ENCODE assay signal across 8 cellular contexts in the genomic region with DNA sequence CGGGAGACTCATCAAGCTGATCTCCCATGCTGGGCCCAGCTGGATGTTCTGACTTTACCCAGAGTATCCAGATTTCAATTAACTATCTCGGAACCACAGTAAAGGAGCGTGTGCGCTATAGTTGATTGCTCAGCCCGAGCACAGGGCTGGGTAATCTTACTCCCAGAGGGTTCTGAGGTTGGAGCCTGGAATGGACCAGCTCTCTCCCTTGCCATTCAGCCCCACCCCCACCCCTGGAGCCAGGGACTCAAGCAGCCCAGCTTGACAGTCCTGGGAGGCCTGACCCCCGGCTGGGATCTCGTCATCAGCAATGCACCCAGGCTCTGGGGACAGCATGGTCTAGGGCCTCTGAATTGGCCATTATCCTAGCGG. TPM values are rescaled to one million over a fixed set of nuclear protein-coding genes. Genes with fewer than 3 reads are reported as not detected.
DNase-seq lines count a peak whose midpoint lies in the region; ATAC-seq, FAIRE-seq and TF ChIP-seq lines count a peak whose summit lies in the region.

No MANE protein-coding gene starts in this region.

- TF ChIP-seq CTCF in A549 (IDR thresholded peaks at IDR 0.05) = no peak
- no peak for TF ChIP-seq CTCF in PC-3 (conservative IDR thresholded peaks at IDR 0.05; ENCODE audit: low read depth, low read length)
- TF ChIP-seq CTCF in esophagus squamous epithelium (IDR thresholded peaks at IDR 0.05) = no peak
- TF ChIP-seq CTCF in neutrophil (IDR thresholded peaks at IDR 0.05) = no peak

- no peaks in the 10 kb centered on the region for H3K79me2 ChIP-seq in PC-3 (ENCODE audit: low read length)

- ATAC-seq in A549 (peak in 1 of 2 experiments; percentile 26; a peak in 4 of 6 replicates), PC-3 (no peak), HG03469 (IDR thresholded peaks at IDR 0.05; ENCODE audit: unreplicated experiment) (no peak), GM18520 (IDR thresholded peaks at IDR 0.05; ENCODE audit: unreplicated experiment) (no peak)

- 85% methylated on average over 6 of the region's 8 CpGs for WGBS in A549 (ENCODE audit: missing lambda C conversion rate)
- 81 to 84% methylated on average over 5 to 6 of the region's 8 CpGs for WGBS in esophagus squamous epithelium, 2 donors

- H3K27ac ChIP-seq in A549 (peak overlapping the region; percentile 88 to 89), PC-3 (ENCODE audit: low read length) (peak overlapping the region; percentile 86), esophagus squamous epithelium (peak overlapping the region; percentile 59 to 92 (median 72)), neutrophil (peak overlapping the region; percentile 92)

- H3K9me3 ChIP-seq in A549 = no peaks in the 10 kb centered on the region
- no peaks in the 10 kb centered on the region for H3K9me3 ChIP-seq in PC-3 (ENCODE audit: low read length)
- no peaks in the 10 kb centered on the region for H3K9me3 ChIP-seq in esophagus squamous epithelium
- H3K9me3 ChIP-seq in neutrophil = no peaks in the 10 kb centered on the region

- H3K4me1 ChIP-seq in A549 (peaks cover 61% of the 10 kb centered on the region), PC-3 (ENCODE audit: insufficient read depth, low read length) (peaks cover 33% of the 10 kb centered on the region), esophagus squamous epithelium (peaks cover 22 to 31% (median 25%) of the 10 kb centered on the region in 3 donors), neutrophil (ENCODE audit: control insufficient read depth in 1 of 2, insufficient read depth in 1 of 2, low read depth in 1 of 2, low read length in 1 of 2) (peaks cover 89 to 96% of the 10 kb centered on the region in 2 experiments)

- H3F3A ChIP-seq in PC-3 (ENCODE audit: low read length, unreplicated experiment) = no peaks in the 10 kb centered on the region

- no TSS peak for BruUV-seq in PC-3 (replicated peaks; lab: Mats Ljungman, UMichigan)

- no peak for TF ChIP-seq POLR2A in A549 (IDR thresholded peaks at IDR 0.05; ENCODE audit: low read length)
- no peak for TF ChIP-seq POLR2A in esophagus squamous epithelium (IDR thresholded peaks at IDR 0.05)

- CTCF ChIA-PET in A549 (lab: Yijun Ruan, JAX) = interaction anchor here (0.9 to 26.1 kb wide), 20 partner anchors 9 to 645 kb away, joined by 3 to 1179 read pairs (median 4); a partner anchor contains a TSS
- CTCF ChIA-PET in PC-3 (lab: Charles Lee) = interaction anchor here (0.6 to 1.2 kb wide), 3 partner anchors 14 to 39 kb away, joined by 3 to 6 read pairs (median 5); no protein-coding TSS in a partner anchor

- no peaks in the 10 kb centered on the region for H3K27me3 ChIP-seq in PC-3 (ENCODE audit: low read length)
- H3K27me3 ChIP-seq in esophagus squamous epithelium = peaks cover 0 to 5% (median 0%) of the 10 kb centered on the region in 4 donors
- no peaks in the 10 kb centered on the region for H3K27me3 ChIP-seq in neutrophil

- FAIRE-seq in A549 (lab: Jason Lieb, UNC) = no peak

- 0 out of 3 replicates have a peak overlapping the region, but pooled peaks have one; percentile 11 for H3K4me3 ChIP-seq in A549
- peak overlapping the region; percentile 31; the same call in 1 of the 2 replicates for H3K4me3 ChIP-seq in PC-3 (ENCODE audit: low read length)
- H3K4me3 ChIP-seq in esophagus squamous epithelium = peak overlapping the region in 2 of 4 donors; percentile 9 to 40
- H3K4me3 ChIP-seq in neutrophil (ENCODE audit: low read depth in 1 of 2, low read length in 1 of 2) = peak overlapping the region; percentile 51 to 59

- H4K20me1 ChIP-seq in PC-3 (ENCODE audit: low read length) = no peaks in the 10 kb centered on the region

- DNase-seq in A549 (ENCODE audit: low read depth in 1 of 2, low spot score in 1 of 2) = no peak
- DNase-seq in PC-3 = no peak
- no peak for DNase-seq in esophagus squamous epithelium (lab: John Stamatoyannopoulos, UW)
- DNase-seq in posterior vena cava (ENCODE audit: low spot score) = no peak
- DNase-seq in NCI-H2171 treated with DMSO at 0.1 percent for 48 hours (lab: John Stamatoyannopoulos, UW) = no peak

- no peak overlapping the region for H2AFZ ChIP-seq in PC-3 (ENCODE audit: low read length)

- intact Hi-C loops in PC-3 (cut with micrococcal nuclease) = no loop called here
- intact Hi-C loops in esophagus squamous epithelium (cut with DNase I) = no loop called here
- intact Hi-C loops in posterior vena cava (cut with DNase I) = loop anchor here in 1 of 2 donors (5.0 kb wide), 1 partner anchor 1206 kb away; no protein-coding TSS in a partner anchor

- TF ChIP-seq EP300 in A549 (IDR thresholded peaks at IDR 0.05) = no peak

- H3K4me2 ChIP-seq in A549 = peak overlapping the region; percentile 73
- H3K4me2 ChIP-seq in PC-3 (ENCODE audit: low read length) = peak overlapping the region; percentile 64

- POLR2A ChIA-PET in A549 (lab: Yijun Ruan, JAX) (interaction anchor here (0.6 to 3.5 kb wide), 13 partner anchors 9 to 39 kb away, joined by 3 to 27 read pairs (median 5); a partner anchor contains a TSS), PC-3 (lab: Charles Lee; ENCODE audit: unreplicated experiment) (interaction anchor here (0.5 kb wide), 1 partner anchor 22 kb away, joined by 3 read pairs; no protein-coding TSS in a partner anchor)

- H3K9me2 ChIP-seq in PC-3 (replicated peaks; ENCODE audit: low read length) = no peaks in the 10 kb centered on the region

- TF ChIP-seq RAD21 in A549 (conservative IDR thresholded peaks at IDR 0.05 in 1 of 2, IDR thresholded peaks at IDR 0.05 in 1 of 2) = no peak

- H3K36me3 ChIP-seq in PC-3 (ENCODE audit: low read depth, low read length) = no peaks in the 10 kb centered on the region
- H3K36me3 ChIP-seq in esophagus squamous epithelium = no peaks in the 10 kb centered on the region
- peaks cover 6% of the 10 kb centered on the region for H3K36me3 ChIP-seq in neutrophil

- H3K9ac ChIP-seq in PC-3 (ENCODE audit: low read length) = peak overlapping the region; percentile 72

TF ChIP-seq in A549, 52 proteins besides CTCF, POLR2A, EP300 and RAD21:
- peak; percentile 39; the same call in 1 of the 2 replicates for TF ChIP-seq EHF (CRISPR knock-in tag; IDR thresholded peaks at IDR 0.05)
- 0 out of 2 replicates have a peak, but pooled peaks have one; percentile 23 for TF ChIP-seq HOXB5 (CRISPR knock-in tag; IDR thresholded peaks at IDR 0.05)
- TF ChIP-seq HEYL (CRISPR knock-in tag; IDR thresholded peaks at IDR 0.05) = no peak
- no peak for TF ChIP-seq CHD2 (IDR thresholded peaks at IDR 0.05; ENCODE audit: low read length, partially characterized antibody)
- TF ChIP-seq MAFK (IDR thresholded peaks at IDR 0.05; ENCODE audit: partially characterized antibody) = no peak
- no peak for TF ChIP-seq EHMT2 (IDR thresholded peaks at IDR 0.05; ENCODE audit: low read depth)
- 0 out of 2 replicates have a peak, but pooled peaks have one; percentile 43 for TF ChIP-seq HOXB13 (CRISPR knock-in tag; IDR thresholded peaks at IDR 0.05; ENCODE audit: low read depth)
- no peak for TF ChIP-seq CEBPB (IDR thresholded peaks at IDR 0.05)

RNA-seq across cellular contexts. Expression of a gene that starts 23.7 kb away (rescaled TPM):
- polyA plus RNA-seq in A549 (2011; rRNA removed) (19.1 and 22.1 TPM in 2 replicates), A549 (2017; fragmentation: RNase III; extraction: RNeasy Plus Mini Kit Qiagen cat#74134 plus additional on column Dnase treatment) (48.1 to 58.8 TPM (median 53.7 TPM) in 3 replicates)
- polyA plus RNA-seq in A549 (2012; cell fraction: cytosol; rRNA removed) = 30.0 and 40.9 TPM in 2 replicates
- polyA plus RNA-seq in A549 (2012; cell fraction: nucleus; rRNA removed) = 14.0 and 16.6 TPM in 2 replicates
- 19.5 and 23.8 TPM in 2 replicates for polyA minus RNA-seq in A549 (2011; rRNA and poly(A)+ RNA removed)
- total RNA-seq in PC-3 (2014; rRNA removed) (21.0 and 26.8 TPM in 2 replicates), esophagus squamous epithelium (10 to 100 TPM in 3 of 4 donors, 1 to 10 TPM in 1; 5.6 to 31.2 (median 14.9) TPM), posterior vena cava (10 to 100 TPM in 1 of 2 donors, 1 to 10 TPM in 1; 7.9 to 15.9 TPM)

RNA-seq across cellular contexts. Expression of a gene that starts 26.4 kb away (rescaled TPM):
- polyA plus RNA-seq in A549 (2011; rRNA removed) (32.4 and 38.0 TPM in 2 replicates), A549 (2017; fragmentation: RNase III; extraction: RNeasy Plus Mini Kit Qiagen cat#74134 plus additional on column Dnase treatment) (23.3 to 26.9 TPM (median 24.9 TPM) in 3 replicates)
- polyA plus RNA-seq in A549 (2012; cell fraction: cytosol; rRNA removed) = 14.0 and 19.1 TPM in 2 replicates
- polyA plus RNA-seq in A549 (2012; cell fraction: nucleus; rRNA removed) = 22.8 and 23.4 TPM in 2 replicates
- 17.9 and 21.1 TPM in 2 replicates for polyA minus RNA-seq in A549 (2011; rRNA and poly(A)+ RNA removed)
- total RNA-seq in PC-3 (2014; rRNA removed) (11.0 and 12.8 TPM in 2 replicates), esophagus squamous epithelium (10 to 100 TPM; 16.1 to 17.3 (median 17.0) TPM), posterior vena cava (10 to 100 TPM; 16.9 to 17.5 TPM)

RNA-seq across cellular contexts. Expression of a gene that starts 47.4 kb away (rescaled TPM):
- polyA plus RNA-seq in A549 (2011; rRNA removed) = 74.9 and 77.3 TPM in 2 replicates
- 52.8 and 62.0 TPM in 2 replicates for polyA plus RNA-seq in A549 (2012; cell fraction: cytosol; rRNA removed)
- polyA plus RNA-seq in A549 (2012; cell fraction: nucleus; rRNA removed) = 42.8 and 52.6 TPM in 2 replicates
- 52.3 to 58.7 TPM (median 54.0 TPM) in 3 replicates for polyA plus RNA-seq in A549 (2017; fragmentation: RNase III; extraction: RNeasy Plus Mini Kit Qiagen cat#74134 plus additional on column Dnase treatment)
- 35.7 and 38.4 TPM in 2 replicates for polyA minus RNA-seq in A549 (2011; rRNA and poly(A)+ RNA removed)
- 28.2 and 29.8 TPM in 2 replicates for total RNA-seq in PC-3 (2014; rRNA removed)
- total RNA-seq in esophagus squamous epithelium = 10 to 100 TPM; 11.3 to 34.7 (median 24.8) TPM
- total RNA-seq in posterior vena cava = 10 to 100 TPM; 24.0 to 26.1 TPM

RNA-seq across cellular contexts. Expression of a gene that starts 58.5 kb away (rescaled TPM):
- polyA plus RNA-seq in A549 (2011; rRNA removed) (58.0 and 91.4 TPM in 2 replicates), A549 (2017; fragmentation: RNase III; extraction: RNeasy Plus Mini Kit Qiagen cat#74134 plus additional on column Dnase treatment) (111 to 131 TPM (median 127 TPM) in 3 replicates)
- 34.3 and 38.0 TPM in 2 replicates for polyA plus RNA-seq in A549 (2012; cell fraction: cytosol; rRNA removed)
- polyA plus RNA-seq in A549 (2012; cell fraction: nucleus; rRNA removed) = 6.0 and 10.5 TPM in 2 replicates
- 7.8 and 8.7 TPM in 2 replicates for polyA minus RNA-seq in A549 (2011; rRNA and poly(A)+ RNA removed)
- total RNA-seq in PC-3 (2014; rRNA removed) (42.4 and 57.4 TPM in 2 replicates), esophagus squamous epithelium (10 to 100 TPM; 31.2 to 92.3 (median 51.5) TPM), posterior vena cava (10 to 100 TPM; 31.3 to 40.0 TPM)

RNA-seq across cellular contexts. Expression of a gene that starts 58.7 kb away (rescaled TPM):
- polyA plus RNA-seq in A549 (2011; rRNA removed) (3.8 and 3.9 TPM in 2 replicates), A549 (2017; fragmentation: RNase III; extraction: RNeasy Plus Mini Kit Qiagen cat#74134 plus additional on column Dnase treatment) (5.0 to 5.9 TPM (median 5.9 TPM) in 3 replicates)
- polyA plus RNA-seq in A549 (2012; cell fraction: cytosol; rRNA removed) = 6.7 and 7.7 TPM in 2 replicates
- 27.3 and 32.5 TPM in 2 replicates for polyA plus RNA-seq in A549 (2012; cell fraction: nucleus; rRNA removed)
- polyA minus RNA-seq in A549 (2011; rRNA and poly(A)+ RNA removed) = 6.6 and 8.8 TPM in 2 replicates
- total RNA-seq in PC-3 (2014; rRNA removed) (15.0 and 16.2 TPM in 2 replicates), esophagus squamous epithelium (10 to 100 TPM; 12.3 to 19.7 (median 13.6) TPM), posterior vena cava (10 to 100 TPM; 25.8 to 26.0 TPM)
